Comparison of ENCODE assay signal across 7 cellular contexts in genomic region chr5:140575309-140575708, GRCh38. TPM values are rescaled to one million over a fixed set of nuclear protein-coding genes. Genes with fewer than 3 reads are reported as not detected.
DNase-seq lines count a peak whose midpoint lies in the region; ATAC-seq and TF ChIP-seq lines count a peak whose summit lies in the region.
"Had no signal": no experiment of that assay in that cellular context is flagged by ENCODE, and none has a peak within 500 bp of the region (broad histone marks: within the 10 kb centered on the region; RNA-seq: fewer than 3 reads in every experiment).

No MANE protein-coding gene starts in this region.

- DNase-seq in MG63 (peak; percentile 54), psoas muscle (peak; percentile 62 to 75), cortex of kidney (lab: John Stamatoyannopoulos, UW) (no peak)
- DNase-seq in effector memory CD8-positive, alpha-beta T cell, result no peak
- DNase-seq: activated T-cell treated with anti-CD3 and anti-CD28 coated beads, Interleukin-2, amount 50 U/mL, for 24 hours had no signal

- H3K4me3 Mint-ChIP-seq in effector memory CD8-positive, alpha-beta T cell, result no peak overlapping the region
- H3K4me3 Mint-ChIP-seq: activated T-cell treated with anti-CD3 and anti-CD28 coated beads, Interleukin-2, amount 50 U/mL, for 24 hours had no signal

- H3K27me3 ChIP-seq in MG63 (no peaks in the 10 kb centered on the region), psoas muscle (ENCODE audit: insufficient read depth in 3 of 3, low read length in 2 of 3) (no peaks in the 10 kb centered on the region)

- no peaks in the 10 kb centered on the region for H3K9me3 Mint-ChIP-seq in effector memory CD8-positive, alpha-beta T cell
- H3K9me3 Mint-ChIP-seq: activated T-cell treated with anti-CD3 and anti-CD28 coated beads, Interleukin-2, amount 50 U/mL, for 24 hours had no signal

- no peak overlapping the region for H3K4me3 ChIP-seq in MG63
- H3K4me3 ChIP-seq in psoas muscle, result no peak overlapping the region

- ATAC-seq in effector memory CD8-positive, alpha-beta T cell (replicated peaks), result peak; percentile 26
- ATAC-seq in psoas muscle (peak; percentile 53 to 76 (median 71)), HG03469 (IDR thresholded peaks at IDR 0.05; ENCODE audit: unreplicated experiment) (no peak), HG02973 (IDR thresholded peaks at IDR 0.05; ENCODE audit: unreplicated experiment) (no peak)

- H3K27me3 Mint-ChIP-seq in effector memory CD8-positive, alpha-beta T cell, result no peaks in the 10 kb centered on the region
- H3K27me3 Mint-ChIP-seq: activated T-cell treated with anti-CD3 and anti-CD28 coated beads, Interleukin-2, amount 50 U/mL, for 24 hours had no signal

- H3K9me3 ChIP-seq in MG63 (no peaks in the 10 kb centered on the region), psoas muscle (no peaks in the 10 kb centered on the region)

- H3K36me3 ChIP-seq in MG63 (0 out of 2 replicates have a peak, but pooled peaks cover 2% of the 10 kb centered on the region), psoas muscle (ENCODE audit: insufficient read depth in 1 of 2, low read depth in 1 of 2) (no peaks in the 10 kb centered on the region)

- H3K27ac ChIP-seq in psoas muscle, result no peak overlapping the region

- H3K36me3 Mint-ChIP-seq in effector memory CD8-positive, alpha-beta T cell (ENCODE audit: insufficient read depth), result peaks cover 2% of the 10 kb centered on the region

- 78 to 87% (median 79%) methylated on average over 8 of the region's 8 CpGs for WGBS in psoas muscle, 3 donors

- intact Hi-C loops in psoas muscle (cut with DNase I), result loop anchor here in 1 of 2 donors (10.0 kb wide), 1 partner anchor 159 kb away; no protein-coding TSS in a partner anchor

- TF ChIP-seq CTCF in psoas muscle (IDR thresholded peaks at IDR 0.05), result peak; percentile 46

- peak overlapping the region; percentile 38 to 46 for H3K27ac Mint-ChIP-seq in effector memory CD8-positive, alpha-beta T cell
- H3K27ac Mint-ChIP-seq: activated T-cell treated with anti-CD3 and anti-CD28 coated beads, Interleukin-2, amount 50 U/mL, for 24 hours had no signal

- peaks cover 21% of the 10 kb centered on the region for H3K4me1 ChIP-seq in psoas muscle

- H3K4me1 Mint-ChIP-seq in effector memory CD8-positive, alpha-beta T cell (ENCODE audit: low read depth in 2 of 2), result peaks cover under 1 to 2% of the 10 kb centered on the region in 2 donors

RNA-seq across cellular contexts. Expression of gene SLC35A4, which starts 10.7 kb away (rescaled TPM):
- total RNA-seq in MG63 (2014; rRNA removed; shearing (Covaris generic); ENCODE audit: low replicate concordance), result 21.7 and 24.8 TPM in 2 replicates
- 100 to 1,000 TPM in 3 of 4 donors, 10 to 100 TPM in 1; 95.7 to 129 (median 117) TPM for total RNA-seq in psoas muscle
- polyA plus RNA-seq in psoas muscle, result 100 to 1,000 TPM in 1 of 3 donors, 10 to 100 TPM in 2; 49.9 to 149 (median 99.6) TPM

RNA-seq across cellular contexts. Expression of gene APBB3, which starts 10.9 kb away (rescaled TPM):
- 7.2 and 12.5 TPM in 2 replicates for total RNA-seq in MG63 (2014; rRNA removed; shearing (Covaris generic); ENCODE audit: low replicate concordance)
- total RNA-seq in psoas muscle, result 10 to 100 TPM in 3 of 4 donors, 1 to 10 TPM in 1; 9.5 to 25.4 (median 16.4) TPM
- polyA plus RNA-seq in psoas muscle, result 1 to 10 TPM; 4.3 to 7.6 (median 6.6) TPM

RNA-seq across cellular contexts. Expression of gene SRA1, which starts 18.0 kb away (rescaled TPM):
- total RNA-seq in MG63 (2014; rRNA removed; shearing (Covaris generic); ENCODE audit: low replicate concordance), result 62.1 and 92.9 TPM in 2 replicates
- total RNA-seq in psoas muscle, result 10 to 100 TPM; 33.4 to 58.5 (median 37.6) TPM
- 10 to 100 TPM; 36.9 to 78.0 (median 58.6) TPM for polyA plus RNA-seq in psoas muscle

RNA-seq across cellular contexts. Expression of gene EIF4EBP3, which starts 27.8 kb away (rescaled TPM):
- 4.0 and 4.5 TPM in 2 replicates for total RNA-seq in MG63 (2014; rRNA removed; shearing (Covaris generic); ENCODE audit: low replicate concordance)
- 100 to 1,000 TPM in 1 of 4 donors, 10 to 100 TPM in 3; 31.7 to 116 (median 40.5) TPM for total RNA-seq in psoas muscle
- polyA plus RNA-seq in psoas muscle, result 10 to 100 TPM; 43.8 to 81.8 (median 64.2) TPM

RNA-seq across cellular contexts. Expression of gene CD14, which starts 57.7 kb away (rescaled TPM):
- 0.49 and 2.6 TPM in 2 replicates for total RNA-seq in MG63 (2014; rRNA removed; shearing (Covaris generic); ENCODE audit: low replicate concordance)
- 10 to 100 TPM; 13.9 to 43.9 (median 18.0) TPM for total RNA-seq in psoas muscle
- polyA plus RNA-seq in psoas muscle, result 1 to 10 TPM; 4.9 to 9.0 (median 7.3) TPM

Comparison
In these comparisons a context has a peak if more than half of its experiments do, and no peak if none do; other contexts are left out.
1. DNase-seq: peak in MG63 (single experiment) and psoas muscle (2 of 2); none in effector memory CD8-positive, alpha-beta T cell (0 of 3) and cortex of kidney (single experiment).
2. ATAC-seq: peak in effector memory CD8-positive, alpha-beta T cell (single experiment) and psoas muscle (4 of 4); none in HG03469 (single experiment) and HG02973 (single experiment).